7 cellular contexts compared by ENCODE assay signal in the genomic region with DNA sequence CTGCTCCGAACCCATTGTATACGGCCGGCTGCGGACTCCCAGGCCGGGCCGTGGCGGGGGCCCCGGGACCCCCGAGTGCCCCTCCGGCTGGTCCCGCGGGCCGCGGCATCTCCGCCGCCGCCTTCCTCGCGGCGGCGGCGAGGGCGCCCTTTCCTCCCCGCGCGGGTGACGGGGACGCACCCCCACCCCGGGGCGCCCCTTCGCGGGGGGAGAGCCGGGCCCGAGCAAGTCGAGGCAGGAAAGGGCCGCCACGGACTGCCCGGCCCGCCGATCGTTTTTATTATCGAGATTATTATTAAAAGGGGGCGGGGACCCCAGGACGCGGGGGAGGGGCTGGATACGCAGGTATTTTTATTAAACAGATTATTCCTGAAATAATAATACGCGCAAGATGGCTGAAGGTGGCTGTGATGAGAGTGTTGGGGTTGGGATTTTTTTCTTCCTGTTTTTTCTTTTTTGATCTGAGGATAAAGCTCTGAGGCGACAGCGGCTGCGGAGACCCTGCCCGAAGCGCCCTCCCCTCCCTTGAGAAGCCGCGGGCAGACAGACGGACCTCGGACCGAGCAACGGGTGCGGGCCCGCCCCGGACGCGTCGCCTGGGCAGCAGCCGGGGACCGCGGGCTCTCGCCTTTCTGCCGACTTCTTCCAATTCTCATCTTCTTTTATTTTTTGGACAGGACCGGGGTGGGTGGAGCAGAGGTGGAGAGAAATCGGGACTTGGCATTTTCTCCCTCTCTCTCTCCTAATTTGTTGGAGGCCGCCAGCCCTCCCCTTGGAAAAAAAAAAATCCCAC. TPM values are rescaled to one million over a fixed set of nuclear protein-coding genes. Genes with fewer than 3 reads are reported as not detected.
DNase-seq lines count a peak whose midpoint lies in the region; ATAC-seq, FAIRE-seq and TF ChIP-seq lines count a peak whose summit lies in the region.

No MANE protein-coding gene starts in this region.

- dilution Hi-C loops in mammary epithelial cell (cut with HindIII; ENCODE audit: low sequenced_read_pairs): no loop called here

- H3K27me3 Mint-ChIP-seq in T-helper 2 cell treated with Interferon-gamma antibody and Interleukin-4, amounts not matched to agents 5 μg/mL and 100 μg/mL, for 36 hours (ENCODE audit: low read depth): no peaks in the 10 kb centered on the region

- no peaks in the 10 kb centered on the region for H4K20me1 ChIP-seq in mammary epithelial cell (ENCODE audit: insufficient read depth, low read length)

- peak overlapping the region; percentile 90 for H3K27ac Mint-ChIP-seq in T-helper 2 cell treated with Interferon-gamma antibody and Interleukin-4, amounts not matched to agents 5 μg/mL and 100 μg/mL, for 36 hours

- H3K4me3 Mint-ChIP-seq in T-helper 2 cell treated with Interferon-gamma antibody and Interleukin-4, amounts not matched to agents 5 μg/mL and 100 μg/mL, for 36 hours: peak overlapping the region; percentile 95

- peaks cover 17% of the 10 kb centered on the region for H3K36me3 Mint-ChIP-seq in T-helper 2 cell treated with Interferon-gamma antibody and Interleukin-4, amounts not matched to agents 5 μg/mL and 100 μg/mL, for 36 hours (ENCODE audit: low read depth)

- H3K27me3 ChIP-seq in mammary epithelial cell (ENCODE audit: insufficient read depth, low read length) (no peaks in the 10 kb centered on the region), iPS-20b (ENCODE audit: insufficient read depth, low read length) (no peaks in the 10 kb centered on the region; the same call in 1 of the 2 replicates), small intestine (ENCODE audit: control insufficient read depth in 2 of 2, insufficient read depth in 2 of 2, low read length in 2 of 2) (no peaks in the 10 kb centered on the region)

- no peaks in the 10 kb centered on the region for H3K9me3 ChIP-seq in mammary epithelial cell (replicated peaks; ENCODE audit: insufficient read depth, low read length)
- H3K9me3 ChIP-seq in iPS-20b (ENCODE audit: insufficient read depth, low read depth, low read length): no peaks in the 10 kb centered on the region
- no peaks in the 10 kb centered on the region for H3K9me3 ChIP-seq in small intestine (ENCODE audit: control insufficient read depth, low read depth)

- H3K36me3 ChIP-seq in mammary epithelial cell (ENCODE audit: insufficient read depth, low read length): no peaks in the 10 kb centered on the region
- H3K36me3 ChIP-seq in iPS-20b (ENCODE audit: insufficient read depth, low read depth, low read length): no peaks in the 10 kb centered on the region
- H3K36me3 ChIP-seq in small intestine (ENCODE audit: control insufficient read depth in 2 of 2, insufficient read depth in 2 of 2, low read length in 2 of 2): no peaks in the 10 kb centered on the region

- H3K4me3 ChIP-seq in mammary epithelial cell (replicated peaks in 1 of 3; ENCODE audit: insufficient read depth in 1 of 3, low read depth in 2 of 3, low read length in 3 of 3) (peak overlapping the region; percentile 64 to 93 (median 86)), iPS-20b (ENCODE audit: low read length) (peak overlapping the region; percentile 83), small intestine (ENCODE audit: low read depth in 1 of 2, low read length in 2 of 2) (peak overlapping the region; percentile 92 to 95)

- CTCF ChIA-PET in mammary epithelial cell (lab: Charles Lee; ENCODE audit: low non-redundant PET): interaction anchor here (0.6 to 0.7 kb wide), 2 partner anchors 16 to 41 kb away, joined by 4 to 8 read pairs; no protein-coding TSS in a partner anchor

- peaks cover 35% of the 10 kb centered on the region for H3K79me2 ChIP-seq in mammary epithelial cell (ENCODE audit: insufficient read depth, low read length)

- DNase-seq in GM13977 (ENCODE audit: low spot score) (peak; percentile 59), HT1080 (ENCODE audit: low read depth) (peak; percentile 66), mammary epithelial cell (peak; percentile 61), small intestine (peak; percentile 75)
- DNase-seq in T-helper 2 cell treated with Interferon-gamma antibody and Interleukin-4, amounts not matched to agents 5 μg/mL and 100 μg/mL, for 36 hours (ENCODE audit: low spot score): peak; percentile 25

- H3K27ac ChIP-seq in mammary epithelial cell (ENCODE audit: insufficient read depth, low read depth, low read length) (peak overlapping the region; percentile 71), iPS-20b (ENCODE audit: low read length) (peak overlapping the region; percentile 67), small intestine (ENCODE audit: low read depth in 1 of 2, low read length in 1 of 2) (peak overlapping the region; percentile 94 to 97)

- intact Hi-C loops in mammary epithelial cell (cut with micrococcal nuclease): loop anchor here (1.0 to 2.0 kb wide), 2 partner anchors 38 to 46 kb away; no protein-coding TSS in a partner anchor

- H3K9ac ChIP-seq in mammary epithelial cell (ENCODE audit: insufficient read depth, low read length) (peak overlapping the region; percentile 65), iPS-20b (ENCODE audit: low read depth, low read length) (peak overlapping the region; percentile 86)

- peaks cover 22% of the 10 kb centered on the region for H3K4me1 Mint-ChIP-seq in T-helper 2 cell treated with Interferon-gamma antibody and Interleukin-4, amounts not matched to agents 5 μg/mL and 100 μg/mL, for 36 hours (ENCODE audit: low read depth)

- peak overlapping the region; percentile 86 for H2AFZ ChIP-seq in mammary epithelial cell (ENCODE audit: low read depth, low read length)

- 1% methylated on average over 25 of the region's 73 CpGs for WGBS in mammary epithelial cell (ENCODE audit: low coverage, missing lambda C conversion rate)
- WGBS in small intestine, 3 donors: 0 to 1% (median 1%) methylated on average over 42 to 73 of the region's 73 CpGs

- no TSS peak for BruUV-seq in mammary epithelial cell (replicated peaks; lab: Mats Ljungman, UMichigan)

- in situ Hi-C loops in GM13977 (cut with MboI; ENCODE audit: low pct_unique_long_range_greater_than_20kb, low sequenced_read_pairs, unreplicated experiment): no loop called here
- in situ Hi-C loops in mammary epithelial cell (cut with MboI; ENCODE audit: low sequenced_read_pairs in 2 of 2): no loop called here

- H3K4me1 ChIP-seq in mammary epithelial cell (ENCODE audit: insufficient read depth, low read length) (peaks cover 14% of the 10 kb centered on the region), iPS-20b (ENCODE audit: insufficient read depth, low read length) (peaks cover 19% of the 10 kb centered on the region; the same call in 1 of the 2 replicates), small intestine (ENCODE audit: control insufficient read depth in 2 of 2, insufficient read depth in 1 of 2, low read depth in 1 of 2, low read length in 1 of 2) (peaks cover 0 to 5% of the 10 kb centered on the region in 2 donors)

- ATAC-seq in HG03520 (IDR thresholded peaks at IDR 0.05; ENCODE audit: unreplicated experiment): no peak

- H3K9me3 Mint-ChIP-seq in T-helper 2 cell treated with Interferon-gamma antibody and Interleukin-4, amounts not matched to agents 5 μg/mL and 100 μg/mL, for 36 hours: no peaks in the 10 kb centered on the region

- peak overlapping the region; percentile 93 for H3K4me2 ChIP-seq in mammary epithelial cell (ENCODE audit: insufficient read depth, low read depth, low read length)

- no peak for FAIRE-seq in small intestine (lab: Jason Lieb, UNC)

- TF ChIP-seq CTCF in GM13977 (IDR thresholded peaks at IDR 0.05; ENCODE audit: extremely low read depth, insufficient read depth, missing control alignments) (no peak), mammary epithelial cell (conservative IDR thresholded peaks at IDR 0.05 in 1 of 2, IDR thresholded peaks at IDR 0.05 in 1 of 2; ENCODE audit: extremely low read depth in 1 of 2, insufficient read depth in 1 of 2, low read depth in 1 of 2, low read length in 2 of 2) (no peak)

RNA-seq across cellular contexts. Expression of gene TRIM8, which starts 1.5 kb away (rescaled TPM):
- total RNA-seq in HT1080 (2014; rRNA removed; shearing (Covaris generic)): 104 and 117 TPM in 2 replicates
- 188 and 198 TPM in 2 replicates for polyA plus RNA-seq in HT1080 (2015; cell fraction: cytosol; rRNA removed)
- 106 and 115 TPM in 2 replicates for polyA plus RNA-seq in HT1080 (2015; cell fraction: nucleus; rRNA removed)
- total RNA-seq in mammary epithelial cell: 10 to 100 TPM; 36.8 to 87.0 TPM
- polyA plus RNA-seq in mammary epithelial cell: 61.1 TPM
- 82.4 TPM for polyA minus RNA-seq in mammary epithelial cell
- polyA plus RNA-seq in small intestine: 10 to 100 TPM; 38.1 to 65.1 (median 39.8) TPM

Comparison
In these comparisons a context has a peak if more than half of its experiments do, and no peak if none do; other contexts are left out.
1. DNase-seq: peak in every context shown above with its lines; median percentile 75 in small intestine; 66 in HT1080; 61 in mammary epithelial cell; 59 in GM13977; 25 in T-helper 2 cell treated with Interferon-gamma antibody and Interleukin-4, amounts not matched to agents 5 μg/mL and 100 μg/mL, for 36 hours.